ENCODE assay signal across 1 cellular context in the genomic region with DNA sequence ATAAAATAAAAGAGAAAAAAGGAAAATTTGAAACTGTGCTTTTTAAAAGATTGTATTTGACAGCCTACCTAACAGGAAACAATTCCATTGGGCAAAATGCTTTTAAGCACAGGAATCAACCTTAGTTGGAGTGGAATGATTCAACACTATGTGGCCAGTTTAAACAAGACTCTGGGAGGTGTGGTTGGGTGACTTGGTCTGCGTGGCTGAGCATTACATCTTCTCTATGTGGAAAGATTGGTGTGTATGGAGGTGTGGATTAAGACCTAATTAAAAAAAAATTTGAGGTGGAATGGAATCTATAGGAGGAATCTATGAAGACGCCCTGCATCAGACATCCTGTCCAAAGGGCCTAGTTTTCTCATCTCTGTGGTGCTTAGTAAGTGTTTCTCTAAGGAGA.
TF ChIP-seq lines count a peak whose summit lies in the region.

No MANE protein-coding gene starts in this region.

TF ChIP-seq in IMR-90, 13 proteins besides CTCF, POLR2A, EP300 and RAD21 (continued from another document):
- TF ChIP-seq, protein P1, sequence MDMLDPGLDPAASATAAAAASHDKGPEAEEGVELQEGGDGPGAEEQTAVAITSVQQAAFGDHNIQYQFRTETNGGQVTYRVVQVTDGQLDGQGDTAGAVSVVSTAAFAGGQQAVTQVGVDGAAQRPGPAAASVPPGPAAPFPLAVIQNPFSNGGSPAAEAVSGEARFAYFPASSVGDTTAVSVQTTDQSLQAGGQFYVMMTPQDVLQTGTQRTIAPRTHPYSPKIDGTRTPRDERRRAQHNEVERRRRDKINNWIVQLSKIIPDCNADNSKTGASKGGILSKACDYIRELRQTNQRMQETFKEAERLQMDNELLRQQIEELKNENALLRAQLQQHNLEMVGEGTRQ (IDR thresholded peaks at IDR 0.05; ENCODE audit: low read depth, low read length), result no peak
- TF ChIP-seq NFE2L2 (IDR thresholded peaks at IDR 0.05; ENCODE audit: low read depth, low read length), result no peak
- no peak for TF ChIP-seq SMC3 (IDR thresholded peaks at IDR 0.05; ENCODE audit: low read depth, low read length)
- TF ChIP-seq CHD1 (IDR thresholded peaks at IDR 0.05; ENCODE audit: low read depth, low read length), result no peak
- TF ChIP-seq BHLHE40 (IDR thresholded peaks at IDR 0.05; ENCODE audit: low read depth, low read length), result no peak
- TF ChIP-seq MXI1 (IDR thresholded peaks at IDR 0.05; ENCODE audit: borderline replicate concordance, low read depth, low read length), result no peak
